ENCODE assay signal across 1 cellular context in the genomic region with DNA sequence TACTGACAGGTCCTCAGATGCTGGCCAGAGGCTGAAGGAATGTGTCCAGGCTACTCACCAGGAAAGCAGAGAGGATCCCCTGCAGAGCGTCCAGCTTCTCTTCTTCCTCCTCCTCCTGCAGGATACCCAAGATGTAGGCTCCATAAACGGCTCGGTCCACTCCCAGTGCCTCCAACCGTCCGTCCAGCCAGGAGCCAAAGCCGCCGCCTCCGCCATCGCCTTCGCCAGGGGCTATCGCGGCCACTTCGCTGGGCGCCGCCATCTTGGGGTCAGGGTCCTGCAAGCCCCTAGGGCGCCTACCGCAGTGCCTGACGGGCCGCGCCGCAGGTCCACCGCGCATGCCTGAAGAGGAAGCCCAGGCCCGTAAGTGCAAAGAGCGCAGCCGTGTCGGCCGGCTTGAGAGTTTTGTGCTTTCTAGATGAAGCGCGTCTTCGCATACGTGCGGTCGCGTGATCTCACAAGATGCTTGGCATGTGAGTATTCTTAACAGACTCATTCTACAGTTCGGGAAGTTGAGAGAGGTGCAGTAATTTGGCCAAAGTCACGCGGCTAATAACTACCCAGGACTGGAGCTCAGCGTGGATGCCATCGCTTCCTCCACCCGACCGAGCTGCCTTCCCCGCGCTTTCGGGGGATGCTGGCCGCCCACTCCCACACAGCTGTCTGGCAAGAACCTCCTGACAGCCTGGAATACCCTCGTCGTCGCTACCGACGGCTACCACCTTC.
TF ChIP-seq lines count a peak whose summit lies in the region.

A gene with protein sequence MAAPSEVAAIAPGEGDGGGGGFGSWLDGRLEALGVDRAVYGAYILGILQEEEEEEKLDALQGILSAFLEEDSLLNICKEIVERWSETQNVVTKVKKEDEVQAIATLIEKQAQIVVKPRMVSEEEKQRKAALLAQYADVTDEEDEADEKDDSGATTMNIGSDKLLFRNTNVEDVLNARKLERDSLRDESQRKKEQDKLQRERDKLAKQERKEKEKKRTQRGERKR (minus strand): TSS at position 285 of the 726 bp plus-strand sequence. CDS start 23 bp downstream, at position 262.

TF ChIP-seq in HepG2, 621 proteins besides CTCF, POLR2A, EP300 and RAD21 (continued from another document and continues in another):
- no peak for TF ChIP-seq ZNF644 (CRISPR knock-in tag; IDR thresholded peaks at IDR 0.05; ENCODE audit: low read depth)
- no peak for TF ChIP-seq ZBTB44 (CRISPR knock-in tag; IDR thresholded peaks at IDR 0.05)
- 0 out of 2 replicates have a peak, but pooled peaks have one; percentile 24 for TF ChIP-seq ZMYM2 (CRISPR knock-in tag; IDR thresholded peaks at IDR 0.05)
- no peak for TF ChIP-seq ZNF101 (CRISPR knock-in tag; IDR thresholded peaks at IDR 0.05; ENCODE audit: borderline replicate concordance, low read depth)
- no peak; the same call in 1 of the 2 replicates for TF ChIP-seq ZFP36L1 (CRISPR knock-in tag; IDR thresholded peaks at IDR 0.05)
- peak; percentile 87; the same call in 1 of the 2 replicates for TF ChIP-seq ZNF782 (CRISPR knock-in tag; IDR thresholded peaks at IDR 0.05; ENCODE audit: borderline replicate concordance)
- TF ChIP-seq SP4 (CRISPR knock-in tag; IDR thresholded peaks at IDR 0.05), result peak; percentile 58
- TF ChIP-seq NFE2L1 (CRISPR knock-in tag; IDR thresholded peaks at IDR 0.05; ENCODE audit: borderline replicate concordance), result no peak; the same call in 1 of the 2 replicates
- peak; percentile 39; the same call in 1 of the 2 replicates for TF ChIP-seq TEAD2 (CRISPR knock-in tag; IDR thresholded peaks at IDR 0.05)
- TF ChIP-seq, protein P1, sequence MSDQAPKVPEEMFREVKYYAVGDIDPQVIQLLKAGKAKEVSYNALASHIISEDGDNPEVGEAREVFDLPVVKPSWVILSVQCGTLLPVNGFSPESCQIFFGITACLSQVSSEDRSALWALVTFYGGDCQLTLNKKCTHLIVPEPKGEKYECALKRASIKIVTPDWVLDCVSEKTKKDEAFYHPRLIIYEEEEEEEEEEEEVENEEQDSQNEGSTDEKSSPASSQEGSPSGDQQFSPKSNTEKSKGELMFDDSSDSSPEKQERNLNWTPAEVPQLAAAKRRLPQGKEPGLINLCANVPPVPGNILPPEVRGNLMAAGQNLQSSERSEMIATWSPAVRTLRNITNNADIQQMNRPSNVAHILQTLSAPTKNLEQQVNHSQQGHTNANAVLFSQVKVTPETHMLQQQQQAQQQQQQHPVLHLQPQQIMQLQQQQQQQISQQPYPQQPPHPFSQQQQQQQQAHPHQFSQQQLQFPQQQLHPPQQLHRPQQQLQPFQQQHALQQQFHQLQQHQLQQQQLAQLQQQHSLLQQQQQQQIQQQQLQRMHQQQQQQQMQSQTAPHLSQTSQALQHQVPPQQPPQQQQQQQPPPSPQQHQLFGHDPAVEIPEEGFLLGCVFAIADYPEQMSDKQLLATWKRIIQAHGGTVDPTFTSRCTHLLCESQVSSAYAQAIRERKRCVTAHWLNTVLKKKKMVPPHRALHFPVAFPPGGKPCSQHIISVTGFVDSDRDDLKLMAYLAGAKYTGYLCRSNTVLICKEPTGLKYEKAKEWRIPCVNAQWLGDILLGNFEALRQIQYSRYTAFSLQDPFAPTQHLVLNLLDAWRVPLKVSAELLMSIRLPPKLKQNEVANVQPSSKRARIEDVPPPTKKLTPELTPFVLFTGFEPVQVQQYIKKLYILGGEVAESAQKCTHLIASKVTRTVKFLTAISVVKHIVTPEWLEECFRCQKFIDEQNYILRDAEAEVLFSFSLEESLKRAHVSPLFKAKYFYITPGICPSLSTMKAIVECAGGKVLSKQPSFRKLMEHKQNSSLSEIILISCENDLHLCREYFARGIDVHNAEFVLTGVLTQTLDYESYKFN (CRISPR knock-in tag; conservative IDR thresholded peaks at IDR 0.05), result peak; percentile 52
- no peak for TF ChIP-seq TIGD3 (CRISPR knock-in tag; IDR thresholded peaks at IDR 0.05; ENCODE audit: borderline replicate concordance)
- no peak; the same call in 1 of the 2 replicates for TF ChIP-seq ZXDC (CRISPR knock-in tag; IDR thresholded peaks at IDR 0.05)
- TF ChIP-seq SNRNP70 (IDR thresholded peaks at IDR 0.05; ENCODE audit: low read depth, low read length), result no peak
- TF ChIP-seq ZSCAN9 (CRISPR knock-in tag; IDR thresholded peaks at IDR 0.05; ENCODE audit: borderline replicate concordance), result peak; percentile 57
- peak; percentile 90; the same call in 1 of the 2 replicates for TF ChIP-seq ZNF564 (CRISPR knock-in tag; IDR thresholded peaks at IDR 0.05)
- no peak for TF ChIP-seq TCF7 (IDR thresholded peaks at IDR 0.05; ENCODE audit: low read depth)
- peak; percentile 72; the same call in 1 of the 2 replicates for TF ChIP-seq ARID2 (CRISPR knock-in tag; IDR thresholded peaks at IDR 0.05; ENCODE audit: borderline replicate concordance)
- peak; percentile 95 for TF ChIP-seq ZNF274 (CRISPR knock-in tag; IDR thresholded peaks at IDR 0.05)
- TF ChIP-seq ZNF619 (CRISPR knock-in tag; IDR thresholded peaks at IDR 0.05), result peak; percentile 88
- TF ChIP-seq ZNF18 (CRISPR knock-in tag; IDR thresholded peaks at IDR 0.05; ENCODE audit: insufficient replicate concordance), result peak; percentile 70
- TF ChIP-seq DMAP1 (CRISPR knock-in tag; IDR thresholded peaks at IDR 0.05), result peak; percentile 68
- TF ChIP-seq ATF6 (CRISPR knock-in tag; conservative IDR thresholded peaks at IDR 0.05), result no peak; the same call in 1 of the 2 replicates
- no peak for TF ChIP-seq CSRNP2 (CRISPR knock-in tag; conservative IDR thresholded peaks at IDR 0.05; ENCODE audit: low read depth)
- TF ChIP-seq, protein P2, sequence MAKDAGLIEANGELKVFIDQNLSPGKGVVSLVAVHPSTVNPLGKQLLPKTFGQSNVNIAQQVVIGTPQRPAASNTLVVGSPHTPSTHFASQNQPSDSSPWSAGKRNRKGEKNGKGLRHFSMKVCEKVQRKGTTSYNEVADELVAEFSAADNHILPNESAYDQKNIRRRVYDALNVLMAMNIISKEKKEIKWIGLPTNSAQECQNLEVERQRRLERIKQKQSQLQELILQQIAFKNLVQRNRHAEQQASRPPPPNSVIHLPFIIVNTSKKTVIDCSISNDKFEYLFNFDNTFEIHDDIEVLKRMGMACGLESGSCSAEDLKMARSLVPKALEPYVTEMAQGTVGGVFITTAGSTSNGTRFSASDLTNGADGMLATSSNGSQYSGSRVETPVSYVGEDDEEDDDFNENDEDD (CRISPR knock-in tag; IDR thresholded peaks at IDR 0.05; ENCODE audit: borderline replicate concordance), result peak; percentile 43; the same call in 1 of the 2 replicates
- TF ChIP-seq ZBTB21 (CRISPR knock-in tag; IDR thresholded peaks at IDR 0.05), result 0 out of 2 replicates have a peak, but pooled peaks have one; percentile 24
- no peak for TF ChIP-seq NR3C1 (CRISPR knock-in tag; IDR thresholded peaks at IDR 0.05)
- no peak for TF ChIP-seq RFX3 (CRISPR knock-in tag; IDR thresholded peaks at IDR 0.05)
- TF ChIP-seq HNRNPUL1 (IDR thresholded peaks at IDR 0.05; ENCODE audit: low read depth, low read length), result no peak
- TF ChIP-seq GATA4 (IDR thresholded peaks at IDR 0.05; ENCODE audit: borderline replicate concordance, low read depth), result peak; percentile 79; the same call in 1 of the 2 replicates
- no peak for TF ChIP-seq ZFP62 (CRISPR knock-in tag; IDR thresholded peaks at IDR 0.05)
- no peak for TF ChIP-seq PCBP2 (optimal IDR thresholded peaks at IDR 0.05; ENCODE audit: low read depth, low read length, poor library complexity, severe bottlenecking)
- peak; percentile 96 for TF ChIP-seq IKZF4 (CRISPR knock-in tag; IDR thresholded peaks at IDR 0.05; ENCODE audit: borderline replicate concordance, low read depth, not compliant biosample characterization)
- TF ChIP-seq, protein P3, sequence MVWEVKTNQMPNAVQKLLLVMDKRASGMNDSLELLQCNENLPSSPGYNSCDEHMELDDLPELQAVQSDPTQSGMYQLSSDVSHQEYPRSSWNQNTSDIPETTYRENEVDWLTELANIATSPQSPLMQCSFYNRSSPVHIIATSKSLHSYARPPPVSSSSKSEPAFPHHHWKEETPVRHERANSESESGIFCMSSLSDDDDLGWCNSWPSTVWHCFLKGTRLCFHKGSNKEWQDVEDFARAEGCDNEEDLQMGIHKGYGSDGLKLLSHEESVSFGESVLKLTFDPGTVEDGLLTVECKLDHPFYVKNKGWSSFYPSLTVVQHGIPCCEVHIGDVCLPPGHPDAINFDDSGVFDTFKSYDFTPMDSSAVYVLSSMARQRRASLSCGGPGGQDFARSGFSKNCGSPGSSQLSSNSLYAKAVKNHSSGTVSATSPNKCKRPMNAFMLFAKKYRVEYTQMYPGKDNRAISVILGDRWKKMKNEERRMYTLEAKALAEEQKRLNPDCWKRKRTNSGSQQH (CRISPR knock-in tag; IDR thresholded peaks at IDR 0.05; ENCODE audit: low read depth), result peak; percentile 88
- TF ChIP-seq MTA1 (CRISPR knock-in tag; IDR thresholded peaks at IDR 0.05; ENCODE audit: borderline replicate concordance), result peak; percentile 65; the same call in 1 of the 2 replicates
- TF ChIP-seq ZNF569 (CRISPR knock-in tag; IDR thresholded peaks at IDR 0.05; ENCODE audit: borderline replicate concordance), result peak; percentile 86; the same call in 1 of the 2 replicates
- TF ChIP-seq ZNF12 (CRISPR knock-in tag; IDR thresholded peaks at IDR 0.05), result no peak; the same call in 1 of the 2 replicates
- TF ChIP-seq ZNF234 (CRISPR knock-in tag; conservative IDR thresholded peaks at IDR 0.05), result 0 out of 2 replicates have a peak, but pooled peaks have one; percentile 52
- TF ChIP-seq CREM (IDR thresholded peaks at IDR 0.05), result peak; percentile 55; the same call in 1 of the 2 replicates
- TF ChIP-seq CREM (CRISPR knock-in tag; IDR thresholded peaks at IDR 0.05), result no peak
